In the genomic region with DNA sequence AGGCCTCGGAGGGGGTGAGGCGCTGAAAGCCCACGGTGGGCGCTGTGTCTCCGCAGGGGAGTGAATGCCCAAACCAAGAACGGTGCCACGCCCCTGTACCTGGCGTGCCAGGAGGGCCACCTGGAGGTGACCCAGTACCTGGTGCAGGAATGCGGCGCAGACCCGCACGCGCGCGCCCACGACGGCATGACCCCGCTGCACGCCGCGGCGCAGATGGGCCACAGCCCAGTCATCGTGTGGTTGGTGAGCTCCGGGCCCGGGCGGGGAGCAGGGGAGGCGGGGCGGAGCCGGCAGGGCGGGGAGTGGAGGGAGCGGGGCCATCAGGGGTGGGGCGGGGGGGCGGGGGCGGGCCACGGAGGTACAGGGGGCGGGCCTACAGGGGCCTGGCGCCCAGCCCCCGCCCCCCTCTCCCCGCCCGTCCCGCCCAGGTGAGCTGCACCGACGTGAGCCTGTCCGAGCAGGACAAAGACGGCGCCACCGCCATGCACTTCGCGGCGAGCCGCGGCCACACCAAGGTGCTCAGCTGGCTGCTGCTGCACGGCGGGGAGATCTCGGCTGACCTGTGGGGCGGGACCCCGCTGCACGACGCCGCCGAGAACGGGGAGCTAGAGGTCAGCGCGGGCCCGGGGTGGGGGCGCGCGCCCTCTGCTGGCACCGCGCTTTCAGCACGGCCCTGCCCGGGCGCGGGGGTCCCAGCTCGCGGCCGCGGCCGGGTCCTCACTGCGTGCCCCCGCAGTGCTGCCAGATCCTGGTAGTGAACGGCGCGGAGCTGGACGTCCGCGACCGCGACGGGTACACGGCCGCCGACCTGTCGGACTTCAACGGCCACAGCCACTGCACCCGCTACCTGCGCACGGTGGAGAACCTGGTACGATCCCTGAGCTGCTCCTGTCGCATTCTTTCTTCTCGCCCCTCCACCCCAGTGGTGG, we compare ENCODE assay signal across 1 cellular context.
TF ChIP-seq lines count a peak whose summit lies in the region.

No MANE protein-coding gene starts in this region.

TF ChIP-seq in HepG2, 621 proteins besides CTCF, POLR2A, EP300 and RAD21 (continued from another document and continues in another):
- TF ChIP-seq, protein P1, sequence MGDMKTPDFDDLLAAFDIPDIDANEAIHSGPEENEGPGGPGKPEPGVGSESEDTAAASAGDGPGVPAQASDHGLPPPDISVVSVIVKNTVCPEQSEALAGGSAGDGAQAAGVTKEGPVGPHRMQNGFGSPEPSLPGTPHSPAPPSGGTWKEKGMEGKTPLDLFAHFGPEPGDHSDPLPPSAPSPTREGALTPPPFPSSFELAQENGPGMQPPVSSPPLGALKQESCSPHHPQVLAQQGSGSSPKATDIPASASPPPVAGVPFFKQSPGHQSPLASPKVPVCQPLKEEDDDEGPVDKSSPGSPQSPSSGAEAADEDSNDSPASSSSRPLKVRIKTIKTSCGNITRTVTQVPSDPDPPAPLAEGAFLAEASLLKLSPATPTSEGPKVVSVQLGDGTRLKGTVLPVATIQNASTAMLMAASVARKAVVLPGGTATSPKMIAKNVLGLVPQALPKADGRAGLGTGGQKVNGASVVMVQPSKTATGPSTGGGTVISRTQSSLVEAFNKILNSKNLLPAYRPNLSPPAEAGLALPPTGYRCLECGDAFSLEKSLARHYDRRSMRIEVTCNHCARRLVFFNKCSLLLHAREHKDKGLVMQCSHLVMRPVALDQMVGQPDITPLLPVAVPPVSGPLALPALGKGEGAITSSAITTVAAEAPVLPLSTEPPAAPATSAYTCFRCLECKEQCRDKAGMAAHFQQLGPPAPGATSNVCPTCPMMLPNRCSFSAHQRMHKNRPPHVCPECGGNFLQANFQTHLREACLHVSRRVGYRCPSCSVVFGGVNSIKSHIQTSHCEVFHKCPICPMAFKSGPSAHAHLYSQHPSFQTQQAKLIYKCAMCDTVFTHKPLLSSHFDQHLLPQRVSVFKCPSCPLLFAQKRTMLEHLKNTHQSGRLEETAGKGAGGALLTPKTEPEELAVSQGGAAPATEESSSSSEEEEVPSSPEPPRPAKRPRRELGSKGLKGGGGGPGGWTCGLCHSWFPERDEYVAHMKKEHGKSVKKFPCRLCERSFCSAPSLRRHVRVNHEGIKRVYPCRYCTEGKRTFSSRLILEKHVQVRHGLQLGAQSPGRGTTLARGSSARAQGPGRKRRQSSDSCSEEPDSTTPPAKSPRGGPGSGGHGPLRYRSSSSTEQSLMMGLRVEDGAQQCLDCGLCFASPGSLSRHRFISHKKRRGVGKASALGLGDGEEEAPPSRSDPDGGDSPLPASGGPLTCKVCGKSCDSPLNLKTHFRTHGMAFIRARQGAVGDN (CRISPR knock-in tag; IDR thresholded peaks at IDR 0.05), result peak; percentile 70
- TF ChIP-seq GPN1 (CRISPR knock-in tag; IDR thresholded peaks at IDR 0.05; ENCODE audit: borderline replicate concordance), result no peak
- TF ChIP-seq THYN1 (CRISPR knock-in tag; IDR thresholded peaks at IDR 0.05; ENCODE audit: borderline replicate concordance, low read depth), result no peak
- TF ChIP-seq ZC3H13 (CRISPR knock-in tag; IDR thresholded peaks at IDR 0.05), result peak; percentile 60
- TF ChIP-seq ZNF883 (CRISPR knock-in tag; IDR thresholded peaks at IDR 0.05; ENCODE audit: not compliant biosample characterization), result peak; percentile 46
- peak; percentile 86 for TF ChIP-seq ZSCAN25 (CRISPR knock-in tag; IDR thresholded peaks at IDR 0.05)
- TF ChIP-seq MAZ (IDR thresholded peaks at IDR 0.05; ENCODE audit: borderline replicate concordance, low read depth, low read length), result no peak
- peak; percentile 53; the same call in 1 of the 2 replicates for TF ChIP-seq MAZ (CRISPR knock-in tag; IDR thresholded peaks at IDR 0.05; ENCODE audit: low read depth)
- no peak for TF ChIP-seq ZNF235 (CRISPR knock-in tag; IDR thresholded peaks at IDR 0.05; ENCODE audit: borderline replicate concordance)
- TF ChIP-seq, protein P2, sequence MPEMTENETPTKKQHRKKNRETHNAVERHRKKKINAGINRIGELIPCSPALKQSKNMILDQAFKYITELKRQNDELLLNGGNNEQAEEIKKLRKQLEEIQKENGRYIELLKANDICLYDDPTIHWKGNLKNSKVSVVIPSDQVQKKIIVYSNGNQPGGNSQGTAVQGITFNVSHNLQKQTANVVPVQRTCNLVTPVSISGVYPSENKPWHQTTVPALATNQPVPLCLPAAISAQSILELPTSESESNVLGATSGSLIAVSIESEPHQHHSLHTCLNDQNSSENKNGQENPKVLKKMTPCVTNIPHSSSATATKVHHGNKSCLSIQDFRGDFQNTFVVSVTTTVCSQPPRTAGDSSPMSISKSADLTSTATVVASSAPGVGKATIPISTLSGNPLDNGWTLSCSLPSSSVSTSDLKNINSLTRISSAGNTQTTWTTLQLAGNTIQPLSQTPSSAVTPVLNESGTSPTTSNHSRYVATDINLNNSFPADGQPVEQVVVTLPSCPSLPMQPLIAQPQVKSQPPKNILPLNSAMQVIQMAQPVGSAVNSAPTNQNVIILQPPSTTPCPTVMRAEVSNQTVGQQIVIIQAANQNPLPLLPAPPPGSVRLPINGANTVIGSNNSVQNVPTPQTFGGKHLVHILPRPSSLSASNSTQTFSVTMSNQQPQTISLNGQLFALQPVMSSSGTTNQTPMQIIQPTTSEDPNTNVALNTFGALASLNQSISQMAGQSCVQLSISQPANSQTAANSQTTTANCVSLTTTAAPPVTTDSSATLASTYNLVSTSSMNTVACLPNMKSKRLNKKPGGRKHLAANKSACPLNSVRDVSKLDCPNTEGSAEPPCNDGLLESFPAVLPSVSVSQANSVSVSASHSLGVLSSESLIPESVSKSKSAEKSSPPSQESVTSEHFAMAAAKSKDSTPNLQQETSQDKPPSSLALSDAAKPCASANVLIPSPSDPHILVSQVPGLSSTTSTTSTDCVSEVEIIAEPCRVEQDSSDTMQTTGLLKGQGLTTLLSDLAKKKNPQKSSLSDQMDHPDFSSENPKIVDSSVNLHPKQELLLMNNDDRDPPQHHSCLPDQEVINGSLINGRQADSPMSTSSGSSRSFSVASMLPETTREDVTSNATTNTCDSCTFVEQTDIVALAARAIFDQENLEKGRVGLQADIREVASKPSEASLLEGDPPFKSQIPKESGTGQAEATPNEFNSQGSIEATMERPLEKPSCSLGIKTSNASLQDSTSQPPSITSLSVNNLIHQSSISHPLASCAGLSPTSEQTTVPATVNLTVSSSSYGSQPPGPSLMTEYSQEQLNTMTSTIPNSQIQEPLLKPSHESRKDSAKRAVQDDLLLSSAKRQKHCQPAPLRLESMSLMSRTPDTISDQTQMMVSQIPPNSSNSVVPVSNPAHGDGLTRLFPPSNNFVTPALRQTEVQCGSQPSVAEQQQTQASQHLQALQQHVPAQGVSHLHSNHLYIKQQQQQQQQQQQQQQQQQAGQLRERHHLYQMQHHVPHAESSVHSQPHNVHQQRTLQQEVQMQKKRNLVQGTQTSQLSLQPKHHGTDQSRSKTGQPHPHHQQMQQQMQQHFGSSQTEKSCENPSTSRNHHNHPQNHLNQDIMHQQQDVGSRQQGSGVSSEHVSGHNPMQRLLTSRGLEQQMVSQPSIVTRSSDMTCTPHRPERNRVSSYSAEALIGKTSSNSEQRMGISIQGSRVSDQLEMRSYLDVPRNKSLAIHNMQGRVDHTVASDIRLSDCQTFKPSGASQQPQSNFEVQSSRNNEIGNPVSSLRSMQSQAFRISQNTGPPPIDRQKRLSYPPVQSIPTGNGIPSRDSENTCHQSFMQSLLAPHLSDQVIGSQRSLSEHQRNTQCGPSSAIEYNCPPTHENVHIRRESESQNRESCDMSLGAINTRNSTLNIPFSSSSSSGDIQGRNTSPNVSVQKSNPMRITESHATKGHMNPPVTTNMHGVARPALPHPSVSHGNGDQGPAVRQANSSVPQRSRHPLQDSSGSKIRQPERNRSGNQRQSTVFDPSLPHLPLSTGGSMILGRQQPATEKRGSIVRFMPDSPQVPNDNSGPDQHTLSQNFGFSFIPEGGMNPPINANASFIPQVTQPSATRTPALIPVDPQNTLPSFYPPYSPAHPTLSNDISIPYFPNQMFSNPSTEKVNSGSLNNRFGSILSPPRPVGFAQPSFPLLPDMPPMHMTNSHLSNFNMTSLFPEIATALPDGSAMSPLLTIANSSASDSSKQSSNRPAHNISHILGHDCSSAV (CRISPR knock-in tag; IDR thresholded peaks at IDR 0.05; ENCODE audit: borderline replicate concordance), result no peak
- TF ChIP-seq, protein P3, sequence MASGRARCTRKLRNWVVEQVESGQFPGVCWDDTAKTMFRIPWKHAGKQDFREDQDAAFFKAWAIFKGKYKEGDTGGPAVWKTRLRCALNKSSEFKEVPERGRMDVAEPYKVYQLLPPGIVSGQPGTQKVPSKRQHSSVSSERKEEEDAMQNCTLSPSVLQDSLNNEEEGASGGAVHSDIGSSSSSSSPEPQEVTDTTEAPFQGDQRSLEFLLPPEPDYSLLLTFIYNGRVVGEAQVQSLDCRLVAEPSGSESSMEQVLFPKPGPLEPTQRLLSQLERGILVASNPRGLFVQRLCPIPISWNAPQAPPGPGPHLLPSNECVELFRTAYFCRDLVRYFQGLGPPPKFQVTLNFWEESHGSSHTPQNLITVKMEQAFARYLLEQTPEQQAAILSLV (CRISPR knock-in tag; IDR thresholded peaks at IDR 0.05; ENCODE audit: borderline replicate concordance), result no peak
- TF ChIP-seq ZSCAN9 (CRISPR knock-in tag; IDR thresholded peaks at IDR 0.05; ENCODE audit: borderline replicate concordance), result no peak
- TF ChIP-seq DNMT1 (CRISPR knock-in tag; IDR thresholded peaks at IDR 0.05), result 0 out of 2 replicates have a peak, but pooled peaks have one; percentile 43
- TF ChIP-seq SP4 (CRISPR knock-in tag; IDR thresholded peaks at IDR 0.05), result peak; percentile 55
- TF ChIP-seq STAG1 (CRISPR knock-in tag; IDR thresholded peaks at IDR 0.05), result peak; percentile 4; the same call in 1 of the 2 replicates
- TF ChIP-seq, protein P4, sequence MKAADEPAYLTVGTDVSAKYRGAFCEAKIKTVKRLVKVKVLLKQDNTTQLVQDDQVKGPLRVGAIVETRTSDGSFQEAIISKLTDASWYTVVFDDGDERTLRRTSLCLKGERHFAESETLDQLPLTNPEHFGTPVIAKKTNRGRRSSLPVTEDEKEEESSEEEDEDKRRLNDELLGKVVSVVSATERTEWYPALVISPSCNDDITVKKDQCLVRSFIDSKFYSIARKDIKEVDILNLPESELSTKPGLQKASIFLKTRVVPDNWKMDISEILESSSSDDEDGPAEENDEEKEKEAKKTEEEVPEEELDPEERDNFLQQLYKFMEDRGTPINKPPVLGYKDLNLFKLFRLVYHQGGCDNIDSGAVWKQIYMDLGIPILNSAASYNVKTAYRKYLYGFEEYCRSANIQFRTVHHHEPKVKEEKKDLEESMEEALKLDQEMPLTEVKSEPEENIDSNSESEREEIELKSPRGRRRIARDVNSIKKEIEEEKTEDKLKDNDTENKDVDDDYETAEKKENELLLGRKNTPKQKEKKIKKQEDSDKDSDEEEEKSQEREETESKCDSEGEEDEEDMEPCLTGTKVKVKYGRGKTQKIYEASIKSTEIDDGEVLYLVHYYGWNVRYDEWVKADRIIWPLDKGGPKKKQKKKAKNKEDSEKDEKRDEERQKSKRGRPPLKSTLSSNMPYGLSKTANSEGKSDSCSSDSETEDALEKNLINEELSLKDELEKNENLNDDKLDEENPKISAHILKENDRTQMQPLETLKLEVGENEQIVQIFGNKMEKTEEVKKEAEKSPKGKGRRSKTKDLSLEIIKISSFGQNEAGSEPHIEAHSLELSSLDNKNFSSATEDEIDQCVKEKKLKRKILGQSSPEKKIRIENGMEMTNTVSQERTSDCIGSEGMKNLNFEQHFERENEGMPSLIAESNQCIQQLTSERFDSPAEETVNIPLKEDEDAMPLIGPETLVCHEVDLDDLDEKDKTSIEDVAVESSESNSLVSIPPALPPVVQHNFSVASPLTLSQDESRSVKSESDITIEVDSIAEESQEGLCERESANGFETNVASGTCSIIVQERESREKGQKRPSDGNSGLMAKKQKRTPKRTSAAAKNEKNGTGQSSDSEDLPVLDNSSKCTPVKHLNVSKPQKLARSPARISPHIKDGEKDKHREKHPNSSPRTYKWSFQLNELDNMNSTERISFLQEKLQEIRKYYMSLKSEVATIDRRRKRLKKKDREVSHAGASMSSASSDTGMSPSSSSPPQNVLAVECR (CRISPR knock-in tag; IDR thresholded peaks at IDR 0.05; ENCODE audit: borderline replicate concordance), result peak; percentile 26; the same call in 1 of the 2 replicates
- TF ChIP-seq ZNF44 (CRISPR knock-in tag; IDR thresholded peaks at IDR 0.05), result no peak
- TF ChIP-seq ZNF589 (CRISPR knock-in tag; conservative IDR thresholded peaks at IDR 0.05), result 0 out of 2 replicates have a peak, but pooled peaks have one; percentile 45
- TF ChIP-seq ZSCAN20 (CRISPR knock-in tag; IDR thresholded peaks at IDR 0.05; ENCODE audit: borderline replicate concordance), result no peak
- TF ChIP-seq ZNF343 (CRISPR knock-in tag; IDR thresholded peaks at IDR 0.05), result no peak
- TF ChIP-seq AHR (CRISPR knock-in tag; IDR thresholded peaks at IDR 0.05), result 0 out of 2 replicates have a peak, but pooled peaks have one; percentile 31
- TF ChIP-seq ZNF788 (CRISPR knock-in tag; IDR thresholded peaks at IDR 0.05; ENCODE audit: borderline replicate concordance), result peak; percentile 68; the same call in 1 of the 2 replicates
- TF ChIP-seq, protein P5, sequence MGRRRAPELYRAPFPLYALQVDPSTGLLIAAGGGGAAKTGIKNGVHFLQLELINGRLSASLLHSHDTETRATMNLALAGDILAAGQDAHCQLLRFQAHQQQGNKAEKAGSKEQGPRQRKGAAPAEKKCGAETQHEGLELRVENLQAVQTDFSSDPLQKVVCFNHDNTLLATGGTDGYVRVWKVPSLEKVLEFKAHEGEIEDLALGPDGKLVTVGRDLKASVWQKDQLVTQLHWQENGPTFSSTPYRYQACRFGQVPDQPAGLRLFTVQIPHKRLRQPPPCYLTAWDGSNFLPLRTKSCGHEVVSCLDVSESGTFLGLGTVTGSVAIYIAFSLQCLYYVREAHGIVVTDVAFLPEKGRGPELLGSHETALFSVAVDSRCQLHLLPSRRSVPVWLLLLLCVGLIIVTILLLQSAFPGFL (CRISPR knock-in tag; IDR thresholded peaks at IDR 0.05), result no peak
- TF ChIP-seq IRF2 (CRISPR knock-in tag; IDR thresholded peaks at IDR 0.05), result no peak
- TF ChIP-seq ZKSCAN5 (CRISPR knock-in tag; IDR thresholded peaks at IDR 0.05), result no peak
- TF ChIP-seq, protein P6, sequence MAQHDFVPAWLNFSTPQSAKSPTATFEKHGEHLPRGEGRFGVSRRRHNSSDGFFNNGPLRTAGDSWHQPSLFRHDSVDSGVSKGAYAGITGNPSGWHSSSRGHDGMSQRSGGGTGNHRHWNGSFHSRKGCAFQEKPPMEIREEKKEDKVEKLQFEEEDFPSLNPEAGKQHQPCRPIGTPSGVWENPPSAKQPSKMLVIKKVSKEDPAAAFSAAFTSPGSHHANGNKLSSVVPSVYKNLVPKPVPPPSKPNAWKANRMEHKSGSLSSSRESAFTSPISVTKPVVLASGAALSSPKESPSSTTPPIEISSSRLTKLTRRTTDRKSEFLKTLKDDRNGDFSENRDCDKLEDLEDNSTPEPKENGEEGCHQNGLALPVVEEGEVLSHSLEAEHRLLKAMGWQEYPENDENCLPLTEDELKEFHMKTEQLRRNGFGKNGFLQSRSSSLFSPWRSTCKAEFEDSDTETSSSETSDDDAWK (CRISPR knock-in tag; IDR thresholded peaks at IDR 0.05), result no peak
- no peak for TF ChIP-seq ZFP37 (CRISPR knock-in tag; IDR thresholded peaks at IDR 0.05; ENCODE audit: borderline replicate concordance)
- TF ChIP-seq, protein P7, sequence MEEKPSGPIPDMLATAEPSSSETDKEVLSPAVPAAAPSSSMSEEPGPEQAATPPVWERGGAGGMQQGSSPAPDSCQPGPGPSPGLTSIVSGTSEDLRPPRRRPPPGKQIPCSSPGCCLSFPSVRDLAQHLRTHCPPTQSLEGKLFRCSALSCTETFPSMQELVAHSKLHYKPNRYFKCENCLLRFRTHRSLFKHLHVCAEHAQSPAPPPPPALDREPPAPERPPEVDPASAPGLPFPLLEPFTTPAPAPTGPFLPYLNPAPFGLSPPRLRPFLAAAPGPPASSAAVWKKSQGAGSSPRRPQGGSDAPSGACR (CRISPR knock-in tag; IDR thresholded peaks at IDR 0.05), result peak; percentile 63
- peak; percentile 11 for TF ChIP-seq YY1 (IDR thresholded peaks at IDR 0.05; ENCODE audit: insufficient read depth, insufficient replicate concordance, low read depth, low read length)
